ENCODE assay signal across 12 cellular contexts in genomic region chr20:25222461-25223178, GRCh38. TPM values are rescaled to one million over a fixed set of nuclear protein-coding genes. Genes with fewer than 3 reads are reported as not detected.
DNase-seq lines count a peak whose midpoint lies in the region; TF ChIP-seq lines count a peak whose summit lies in the region.
"Had no signal": no experiment of that assay in that cellular context is flagged by ENCODE, and none has a peak within 500 bp of the region (broad histone marks: within the 10 kb centered on the region; RNA-seq: fewer than 3 reads in every experiment).

No MANE protein-coding gene starts in this region.

- no peak for DNase-seq in SJCRH30
- DNase-seq in esophagus squamous epithelium (lab: John Stamatoyannopoulos, UW): no peak
- no peak for DNase-seq in prostate gland (ENCODE audit: low spot score)
- no peak for DNase-seq in hepatic stellate cell (ENCODE audit: low spot score)
- no peak for DNase-seq in dedifferentiated amniotic fluid mesenchymal stem cell (ENCODE audit: extremely low spot score)
- DNase-seq in kidney glomerular epithelial cell (lab: John Stamatoyannopoulos, UW): no peak
- DNase-seq in dermis blood vessel endothelial cell: no peak
- DNase-seq: hypothalamus, NCI-H1436 treated with DMSO at 0.1 percent for 48 hours, NCI-H748 treated with DMSO at 0.1 percent for 48 hours, thyroid gland had no signal

- POLR2A ChIA-PET in HEK293 (lab: Yijun Ruan, JAX): interaction anchor here (0.6 to 2.3 kb wide), 6 partner anchors 23 to 899 kb away, joined by 3 to 14 read pairs (median 4); partner anchors contain the start of genes GINS1 and PYGB

- CTCF ChIA-PET in HEK293 (lab: Yijun Ruan, JAX): interaction anchor here (0.8 to 1.8 kb wide), 5 partner anchors 11 to 176 kb away, joined by 3 to 5 read pairs (median 3); no protein-coding TSS in a partner anchor

- intact Hi-C loops in esophagus squamous epithelium (cut with DNase I): no loop called here
- intact Hi-C loops in prostate gland (cut with DNase I): no loop called here

- H3K4me3 ChIP-seq in HEK293 (ENCODE audit: low read depth, low read length): no peak overlapping the region
- no peak overlapping the region for H3K4me3 ChIP-seq in SJCRH30
- H3K4me3 ChIP-seq in esophagus squamous epithelium: no peak overlapping the region
- no peak overlapping the region for H3K4me3 ChIP-seq in prostate gland
- H3K4me3 ChIP-seq: thyroid gland had no signal

- H3K4me1 ChIP-seq in HEK293 (ENCODE audit: control insufficient read depth, insufficient read depth, low read length) (0 out of 2 replicates have a peak, but pooled peaks cover 3% of the 10 kb centered on the region), SJCRH30 (peaks cover 53% of the 10 kb centered on the region), esophagus squamous epithelium (peaks cover 5 to 50% (median 25%) of the 10 kb centered on the region in 3 donors), prostate gland (replicated peaks) (peaks cover 39% of the 10 kb centered on the region)

- TF ChIP-seq CTCF in HEK293 (tag by site-specific recombination; IDR thresholded peaks at IDR 0.05): no peak
- TF ChIP-seq CTCF in esophagus squamous epithelium (IDR thresholded peaks at IDR 0.05): no peak
- TF ChIP-seq CTCF in prostate gland (IDR thresholded peaks at IDR 0.05): no peak

- TF ChIP-seq POLR2A in esophagus squamous epithelium (IDR thresholded peaks at IDR 0.05) (no peak), prostate gland (IDR thresholded peaks at IDR 0.05) (no peak)

- H3K27ac ChIP-seq in HEK293 (ENCODE audit: extremely low read depth, low read depth, low read length) (0 out of 2 replicates have a peak overlapping the region, but pooled peaks have one; percentile 16), SJCRH30 (peak overlapping the region; percentile 33), esophagus squamous epithelium (peak overlapping the region; percentile 47 to 64 (median 62)), prostate gland (peak overlapping the region; percentile 26 to 68)
- H3K27ac ChIP-seq: thyroid gland had no signal

- H3K36me3 ChIP-seq in HEK293 (ENCODE audit: control insufficient read depth in 2 of 2, insufficient read depth in 1 of 2, low read length in 2 of 2) (peaks cover 4 to 57% of the 10 kb centered on the region in 2 experiments; a peak in 2 of 3 replicates), SJCRH30 (peaks cover 5% of the 10 kb centered on the region; the same call in 1 of the 2 replicates), esophagus squamous epithelium (peaks cover 0 to 70% (median 5%) of the 10 kb centered on the region in 3 donors), prostate gland (peaks cover 0 to 6% of the 10 kb centered on the region in 2 donors)

- 38 to 70% methylated on average over 5 to 6 of the region's 21 CpGs for WGBS in esophagus squamous epithelium, 2 donors
- WGBS in prostate gland: 87% methylated on average over 20 of the region's 21 CpGs

- H3K9me3 ChIP-seq in HEK293 (ENCODE audit: control insufficient read depth, insufficient read depth, low read depth, low read length) (no peaks in the 10 kb centered on the region), SJCRH30 (replicated peaks) (no peaks in the 10 kb centered on the region), esophagus squamous epithelium (no peaks in the 10 kb centered on the region), prostate gland (no peaks in the 10 kb centered on the region)
- H3K9me3 ChIP-seq: thyroid gland had no signal

- H3K27me3 ChIP-seq in SJCRH30: no peaks in the 10 kb centered on the region
- no peaks in the 10 kb centered on the region for H3K27me3 ChIP-seq in esophagus squamous epithelium
- H3K27me3 ChIP-seq in prostate gland (replicated peaks; ENCODE audit: insufficient read depth): no peaks in the 10 kb centered on the region
- H3K27me3 ChIP-seq: thyroid gland had no signal

TF ChIP-seq in HEK293, 187 proteins besides CTCF, POLR2A, EP300 and RAD21:
- TF ChIP-seq ZNF280C (tag by site-specific recombination; IDR thresholded peaks at IDR 0.05) (no peak), ZNF157 (tag by site-specific recombination; IDR thresholded peaks at IDR 0.05) (no peak), ZNF404 (tag by site-specific recombination; IDR thresholded peaks at IDR 0.05) (no peak)

RNA-seq across cellular contexts. Expression of gene PYGB, which starts 25.3 kb away (rescaled TPM):
- total RNA-seq in SJCRH30 (2014; rRNA removed; shearing (Covaris generic)): 39.1 and 42.3 TPM in 2 replicates
- total RNA-seq in esophagus squamous epithelium (100 to 1,000 TPM in 2 of 4 donors, 10 to 100 TPM in 2; 70.8 to 127 (median 95.6) TPM), prostate gland (100 to 1,000 TPM; 231 to 261 TPM), dermis blood vessel endothelial cell (81.9 and 127 TPM in 2 replicates)

RNA-seq across cellular contexts. Expression of gene ENTPD6, which starts 27.1 kb away (rescaled TPM):
- total RNA-seq in SJCRH30 (2014; rRNA removed; shearing (Covaris generic)): 53.5 and 53.6 TPM in 2 replicates
- total RNA-seq in esophagus squamous epithelium (10 to 100 TPM; 26.5 to 48.4 (median 40.2) TPM), prostate gland (100 to 1,000 TPM; 105 to 194 TPM), dermis blood vessel endothelial cell (65.8 and 70.8 TPM in 2 replicates)
